2 cellular contexts compared by ENCODE assay signal in genomic region chr19:2415281-2415972, GRCh38.
TF ChIP-seq lines count a peak whose summit lies in the region.

No MANE protein-coding gene starts in this region.

TF ChIP-seq in SK-N-SH, 30 proteins besides CTCF, POLR2A, EP300 and RAD21 (continued from another document):
- TF ChIP-seq SIN3A (IDR thresholded peaks at IDR 0.05; ENCODE audit: borderline replicate concordance, low read depth, low read length) (no peak), RXRA (IDR thresholded peaks at IDR 0.05; ENCODE audit: borderline replicate concordance, low read depth) (no peak), TEAD4 (IDR thresholded peaks at IDR 0.05; ENCODE audit: borderline replicate concordance, insufficient read depth) (no peak), FOXJ3 (CRISPR knock-in tag; IDR thresholded peaks at IDR 0.05) (no peak), IRF3 (IDR thresholded peaks at IDR 0.05; ENCODE audit: low read depth, low read length) (no peak), MAX (IDR thresholded peaks at IDR 0.05; ENCODE audit: low read depth) (no peak), CHD2 (IDR thresholded peaks at IDR 0.05; ENCODE audit: low read length, partially characterized antibody) (no peak), FOXM1 (IDR thresholded peaks at IDR 0.05; ENCODE audit: low read depth) (no peak), POLR2AphosphoS5 (IDR thresholded peaks at IDR 0.05; ENCODE audit: low read depth, low read length) (no peak), ZBTB33 (IDR thresholded peaks at IDR 0.05; ENCODE audit: borderline replicate concordance, low read depth) (no peak), NRF1 (IDR thresholded peaks at IDR 0.05; ENCODE audit: low read depth, low read length) (no peak), USF2 (IDR thresholded peaks at IDR 0.05; ENCODE audit: borderline replicate concordance, low read depth, low read length) (no peak), RCOR1 (IDR thresholded peaks at IDR 0.05; ENCODE audit: low read length) (no peak), JUND (IDR thresholded peaks at IDR 0.05) (no peak)

TF ChIP-seq in SK-N-SH treated with all-trans-retinoic acid at 6 μM for 48 hours, 23 proteins besides CTCF, POLR2A, EP300 and RAD21 (continued from another document):
- TF ChIP-seq PATZ1 (CRISPR knock-in tag; IDR thresholded peaks at IDR 0.05; ENCODE audit: borderline replicate concordance) (no peak), CREB5 (CRISPR knock-in tag; IDR thresholded peaks at IDR 0.05; ENCODE audit: low read depth) (no peak), ZFP3 (CRISPR knock-in tag; IDR thresholded peaks at IDR 0.05) (no peak), TSHZ2 (CRISPR knock-in tag; IDR thresholded peaks at IDR 0.05) (no peak), ARNTL (CRISPR knock-in tag; IDR thresholded peaks at IDR 0.05; ENCODE audit: borderline replicate concordance, low read depth) (no peak), ZC3H10 (CRISPR knock-in tag; IDR thresholded peaks at IDR 0.05) (no peak), ISL1 (CRISPR knock-in tag; IDR thresholded peaks at IDR 0.05) (no peak), TOX (CRISPR knock-in tag; IDR thresholded peaks at IDR 0.05; ENCODE audit: borderline replicate concordance) (no peak)
